ENCODE assay signal across 1 cellular context in genomic region chr2:44955593-44956449, GRCh38.
A peak's percentile ranks its signal among the peaks of the same experiment; 100 is the strongest.
TF ChIP-seq lines count a peak whose summit lies in the region.

No MANE protein-coding gene starts in this region.

TF ChIP-seq in HEK293, 187 proteins besides CTCF, POLR2A, EP300 and RAD21 (continued from another document):
- no peak for TF ChIP-seq ZNF112 (tag by site-specific recombination; IDR thresholded peaks at IDR 0.05)
- TF ChIP-seq ZNF561 (tag by site-specific recombination; IDR thresholded peaks at IDR 0.05; ENCODE audit: borderline replicate concordance) = peak; percentile 18; the same call in 1 of the 2 replicates
- TF ChIP-seq ZNF2 (tag by site-specific recombination; IDR thresholded peaks at IDR 0.05) = peak; percentile 53; the same call in 1 of the 2 replicates
- TF ChIP-seq ZNF335 (tag by site-specific recombination; conservative IDR thresholded peaks at IDR 0.05) = peak; percentile 73
- no peak for TF ChIP-seq ZNF645 (tag by site-specific recombination; IDR thresholded peaks at IDR 0.05)
- 0 out of 2 replicates have a peak, but pooled peaks have one; percentile 28 for TF ChIP-seq ZBTB7A (tag by site-specific recombination; IDR thresholded peaks at IDR 0.05; ENCODE audit: low read depth)
- TF ChIP-seq ZNF629 (tag by site-specific recombination; IDR thresholded peaks at IDR 0.05) = no peak
- no peak for TF ChIP-seq ZNF449 (tag by site-specific recombination; IDR thresholded peaks at IDR 0.05)
- no peak for TF ChIP-seq ZNF555 (tag by site-specific recombination; conservative IDR thresholded peaks at IDR 0.05)
- no peak for TF ChIP-seq ZNF76 (tag by site-specific recombination; IDR thresholded peaks at IDR 0.05; ENCODE audit: borderline replicate concordance, low read depth)
- no peak for TF ChIP-seq GLIS1 (tag by site-specific recombination; IDR thresholded peaks at IDR 0.05)
- TF ChIP-seq ZSCAN16 (tag by site-specific recombination; IDR thresholded peaks at IDR 0.05) = no peak
- no peak for TF ChIP-seq RBAK (tag by site-specific recombination; IDR thresholded peaks at IDR 0.05)
- TF ChIP-seq ZNF140 (tag by site-specific recombination; IDR thresholded peaks at IDR 0.05) = no peak
- TF ChIP-seq ZNF677 (tag by site-specific recombination; IDR thresholded peaks at IDR 0.05) = no peak
- no peak for TF ChIP-seq ZBTB21 (tag by site-specific recombination; IDR thresholded peaks at IDR 0.05)
- 0 out of 2 replicates have a peak, but pooled peaks have one; percentile 11 for TF ChIP-seq FEZF1 (tag by site-specific recombination; IDR thresholded peaks at IDR 0.05)
- no peak for TF ChIP-seq ZBTB20 (tag by site-specific recombination; IDR thresholded peaks at IDR 0.05)
- TF ChIP-seq ZBTB1 (tag by site-specific recombination; IDR thresholded peaks at IDR 0.05) = no peak
- no peak for TF ChIP-seq ZNF24 (tag by site-specific recombination; IDR thresholded peaks at IDR 0.05)
- TF ChIP-seq ZNF600 (tag by site-specific recombination; IDR thresholded peaks at IDR 0.05) = no peak
- TF ChIP-seq ZNF324 (tag by site-specific recombination; IDR thresholded peaks at IDR 0.05) = no peak
